ENCODE assay signal across 13 cellular contexts in genomic region chr1:203465943-203466342, GRCh38. TPM values are rescaled to one million over a fixed set of nuclear protein-coding genes. Genes with fewer than 3 reads are reported as not detected.
DNase-seq lines count a peak whose midpoint lies in the region; ATAC-seq and TF ChIP-seq lines count a peak whose summit lies in the region.
"Had no signal": no experiment of that assay in that cellular context is flagged by ENCODE, and none has a peak within 500 bp of the region (broad histone marks: within the 10 kb centered on the region; RNA-seq: fewer than 3 reads in every experiment).

No MANE protein-coding gene starts in this region.

- 33 to 42% methylated on average over 6 of the region's 6 CpGs for WGBS in esophagus, 2 donors
- no CpG with 5 or more reads among the region's 6 CpGs for WGBS in mesendoderm (ENCODE audit: extremely low coverage, insufficient coverage, low lambda C conversion rate)
- 22% methylated on average over 6 of the region's 6 CpGs for WGBS in smooth muscle cell (ENCODE audit: low lambda C conversion rate)

- H3K4ac ChIP-seq in mesendoderm (ENCODE audit: low read depth, low read length), result no peak overlapping the region

- no peaks in the 10 kb centered on the region for H3K9me3 Mint-ChIP-seq in activated naive CD8-positive, alpha-beta T cell treated with anti-CD3 and anti-CD28 coated beads for 36 hours
- H3K9me3 Mint-ChIP-seq: CD14-positive monocyte, HFFc6 had no signal

- H3K36me3 ChIP-seq in esophagus (ENCODE audit: control insufficient read depth in 2 of 2, insufficient read depth in 2 of 2, low read length in 1 of 2) (no peaks in the 10 kb centered on the region), mesendoderm (ENCODE audit: control insufficient read depth, insufficient read depth, low read length) (no peaks in the 10 kb centered on the region), smooth muscle cell (ENCODE audit: low read depth) (no peaks in the 10 kb centered on the region)

- H2BK5ac ChIP-seq in mesendoderm (ENCODE audit: low read length), result no peak overlapping the region

- no peak overlapping the region for H4K8ac ChIP-seq in mesendoderm (ENCODE audit: low read depth, low read length)

- H3K4me3 Mint-ChIP-seq in activated naive CD8-positive, alpha-beta T cell treated with anti-CD3 and anti-CD28 coated beads for 36 hours, result no peak overlapping the region
- H3K4me3 Mint-ChIP-seq: CD14-positive monocyte; HFFc6; naive thymus-derived CD4-positive, alpha-beta T cell had no signal

- H3K9ac ChIP-seq in mesendoderm (ENCODE audit: low read length) (no peak overlapping the region), smooth muscle cell (ENCODE audit: low read depth) (no peak overlapping the region)

- H2BK15ac ChIP-seq in mesendoderm (replicated peaks; ENCODE audit: low read depth), result no peak overlapping the region

- H3K4me1 Mint-ChIP-seq in activated naive CD8-positive, alpha-beta T cell treated with anti-CD3 and anti-CD28 coated beads for 36 hours, result peaks cover 6% of the 10 kb centered on the region

- peaks cover 12% of the 10 kb centered on the region for H3K27me3 Mint-ChIP-seq in activated naive CD8-positive, alpha-beta T cell treated with anti-CD3 and anti-CD28 coated beads for 36 hours

- H3K27me3 ChIP-seq in esophagus (ENCODE audit: control insufficient read depth in 1 of 2, insufficient read depth in 2 of 2, low read length in 2 of 2), result no peaks in the 10 kb centered on the region
- H3K27me3 ChIP-seq in mesendoderm (ENCODE audit: insufficient read depth, low read length, poor library complexity), result no peaks in the 10 kb centered on the region
- no peaks in the 10 kb centered on the region for H3K27me3 ChIP-seq in smooth muscle cell (ENCODE audit: low read depth)

- no peak for ATAC-seq in left lobe of liver
- ATAC-seq: naive thymus-derived CD4-positive, alpha-beta T cell had no signal

- peak overlapping the region; percentile 43 for H3K56ac ChIP-seq in mesendoderm (ENCODE audit: low read length)

- no peak overlapping the region for H3K27ac Mint-ChIP-seq in activated naive CD8-positive, alpha-beta T cell treated with anti-CD3 and anti-CD28 coated beads for 36 hours
- H3K27ac Mint-ChIP-seq: HFFc6; naive thymus-derived CD4-positive, alpha-beta T cell had no signal

- no peak overlapping the region for H2AFZ ChIP-seq in smooth muscle cell (ENCODE audit: low read depth)

- no peak overlapping the region for H2BK120ac ChIP-seq in mesendoderm (ENCODE audit: low read depth, low read length)

- H3K4me1 ChIP-seq in esophagus (ENCODE audit: control insufficient read depth in 2 of 2, insufficient read depth in 2 of 2, low read length in 1 of 2) (peaks cover 2% of the 10 kb centered on the region in 2 donors), mesendoderm (ENCODE audit: control insufficient read depth, low read depth, low read length) (no peaks in the 10 kb centered on the region), smooth muscle cell (ENCODE audit: low read depth) (peaks cover 8% of the 10 kb centered on the region)

- H3K9me3 ChIP-seq in esophagus (ENCODE audit: control insufficient read depth in 2 of 2, insufficient read depth in 1 of 2, low read depth in 1 of 2, low read length in 1 of 2), result no peaks in the 10 kb centered on the region
- no peaks in the 10 kb centered on the region for H3K9me3 ChIP-seq in smooth muscle cell (replicated peaks; ENCODE audit: low read depth)

- H3K36me3 Mint-ChIP-seq in activated naive CD8-positive, alpha-beta T cell treated with anti-CD3 and anti-CD28 coated beads for 36 hours, result no peaks in the 10 kb centered on the region
- H3K36me3 Mint-ChIP-seq: CD14-positive monocyte; naive thymus-derived CD4-positive, alpha-beta T cell had no signal

- DNase-seq in NCI-H146 treated with DMSO at 0.1 percent for 48 hours (lab: John Stamatoyannopoulos, UW; ENCODE audit: unreplicated experiment) (peak; percentile 52), mesendoderm (no peak), smooth muscle cell (lab: John Stamatoyannopoulos, UW; ENCODE audit: unreplicated experiment) (no peak), AML-193 (lab: John Stamatoyannopoulos, UW) (no peak), NCI-H187 treated with DMSO at 0.1 percent for 48 hours (lab: John Stamatoyannopoulos, UW) (no peak), left lobe of liver (ENCODE audit: low spot score) (no peak)
- DNase-seq in activated naive CD8-positive, alpha-beta T cell treated with anti-CD3 and anti-CD28 coated beads for 36 hours, result no peak
- DNase-seq: cortex of kidney; HFFc6; naive thymus-derived CD4-positive, alpha-beta T cell; NCI-H1048 had no signal

- no peak overlapping the region for H2AK5ac ChIP-seq in mesendoderm (ENCODE audit: low read length)

- no peak for TF ChIP-seq CTCF in smooth muscle cell (IDR thresholded peaks at IDR 0.05; ENCODE audit: borderline replicate concordance, insufficient read depth, poor library complexity, severe bottlenecking)

- H3K18ac ChIP-seq in mesendoderm (ENCODE audit: low read length), result no peak overlapping the region

- H3K27ac ChIP-seq in esophagus (ENCODE audit: low read depth in 2 of 2, low read length in 1 of 2) (peak overlapping the region; percentile 77 to 89), mesendoderm (ENCODE audit: low read depth, low read length) (no peak overlapping the region), smooth muscle cell (ENCODE audit: low read depth) (peak overlapping the region; percentile 29)

- no peak overlapping the region for H3K4me2 ChIP-seq in mesendoderm (ENCODE audit: low read length)
- no peak overlapping the region for H3K4me2 ChIP-seq in smooth muscle cell

- no peaks in the 10 kb centered on the region for H4K20me1 ChIP-seq in smooth muscle cell (ENCODE audit: low read depth)

- H3K4me3 ChIP-seq in esophagus (ENCODE audit: low read depth in 1 of 2, low read length in 2 of 2) (no peak overlapping the region), mesendoderm (ENCODE audit: low read length) (no peak overlapping the region), smooth muscle cell (no peak overlapping the region)

- no peaks in the 10 kb centered on the region for H3K79me2 ChIP-seq in mesendoderm (ENCODE audit: control insufficient read depth, insufficient read depth, low read length)
- H3K79me2 ChIP-seq in smooth muscle cell (ENCODE audit: low read depth), result no peaks in the 10 kb centered on the region

- peaks cover 12% of the 10 kb centered on the region for H3F3A ChIP-seq in smooth muscle cell (ENCODE audit: low read depth)

- peak overlapping the region; percentile 74 for H3K23ac ChIP-seq in mesendoderm (ENCODE audit: low read length)

- H3K79me1 ChIP-seq in mesendoderm (ENCODE audit: low read length), result no peaks in the 10 kb centered on the region

- no peak overlapping the region for H4K5ac ChIP-seq in mesendoderm (ENCODE audit: low read length)

RNA-seq across cellular contexts. Expression of gene PRELP, which starts 9.7 kb away (rescaled TPM):
- 10 to 100 TPM in 1 of 2 donors, 1 to 10 TPM in 1; 6.5 to 27.8 TPM for polyA plus RNA-seq in esophagus
- 0.04 TPM for polyA plus RNA-seq in mesendoderm (2013, experiment 1 of 2)
- 0.04 TPM for polyA plus RNA-seq in mesendoderm (2013, experiment 2 of 2)
- total RNA-seq in smooth muscle cell, result 0.04 and 0.31 TPM in 2 replicates
- 1.6 and 2.1 TPM in 2 replicates for polyA plus RNA-seq in smooth muscle cell
- 6.4 TPM for total RNA-seq in left lobe of liver
- total RNA-seq in activated naive CD8-positive, alpha-beta T cell treated with anti-CD3 and anti-CD28 coated beads for 36 hours, result not detected
- total RNA-seq: naive thymus-derived CD4-positive, alpha-beta T cell had no signal
- polyA plus RNA-seq: CD14-positive monocyte; naive thymus-derived CD4-positive, alpha-beta T cell had no signal

RNA-seq across cellular contexts. Expression of gene OPTC, which starts 28.0 kb away (rescaled TPM):
- polyA plus RNA-seq in esophagus (not detected), smooth muscle cell (0.46 TPM in 1 of 2 replicates, not detected in the other)
- 0.42 TPM for polyA plus RNA-seq in mesendoderm (2013, experiment 1 of 2)
- 0.55 TPM for polyA plus RNA-seq in mesendoderm (2013, experiment 2 of 2)
- total RNA-seq in smooth muscle cell (not detected in 2 replicates), left lobe of liver (not detected)
- not detected for total RNA-seq in activated naive CD8-positive, alpha-beta T cell treated with anti-CD3 and anti-CD28 coated beads for 36 hours
- total RNA-seq: HFFc6; naive thymus-derived CD4-positive, alpha-beta T cell had no signal
- polyA plus RNA-seq: CD14-positive monocyte; naive thymus-derived CD4-positive, alpha-beta T cell had no signal
